ENCODE assay signal across 28 cellular contexts in the genomic region with DNA sequence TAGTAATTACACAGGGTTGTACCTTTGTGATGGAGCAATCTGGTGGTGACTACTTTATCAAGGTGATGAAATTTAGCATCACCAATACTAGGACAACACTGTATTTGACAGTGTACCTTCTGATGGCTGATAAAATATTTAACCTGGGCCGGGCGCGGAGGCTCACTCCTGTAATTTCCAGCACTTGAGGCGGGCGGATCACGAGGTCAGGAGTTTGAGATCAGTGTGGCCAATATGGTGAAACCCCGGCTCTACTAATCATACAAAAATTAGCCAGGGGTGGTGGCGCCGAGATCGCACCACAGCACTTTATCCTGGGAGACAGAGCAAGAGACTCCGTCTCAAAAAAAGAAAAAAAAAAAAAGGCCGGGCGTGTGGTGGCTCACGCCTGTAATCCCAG. TPM values are rescaled to one million over a fixed set of nuclear protein-coding genes. Genes with fewer than 3 reads are reported as not detected.
DNase-seq lines count a peak whose midpoint lies in the region; ATAC-seq and TF ChIP-seq lines count a peak whose summit lies in the region.
"Had no signal": no experiment of that assay in that cellular context is flagged by ENCODE, and none has a peak within 500 bp of the region (broad histone marks: within the 10 kb centered on the region; RNA-seq: fewer than 3 reads in every experiment).

No MANE protein-coding gene starts in this region.

- H3K27ac Mint-ChIP-seq in T-helper 2 cell treated with Interferon-gamma antibody and Interleukin-4, amounts not matched to agents 5 μg/mL and 100 μg/mL, for 36 hours = no peak overlapping the region
- H3K27ac Mint-ChIP-seq in MCF 10A (ENCODE audit: low read depth, unreplicated experiment) = no peak overlapping the region
- H3K27ac Mint-ChIP-seq in naive thymus-derived CD8-positive, alpha-beta T cell = peak overlapping the region in 4 of 10 donors; percentile 15 to 53 (median 40)

- intact Hi-C loops in MCF 10A (cut with micrococcal nuclease) = no loop called here
- intact Hi-C loops in breast epithelium (cut with DNase I; ENCODE audit: low total_unique reads) = no loop called here
- intact Hi-C loops in gastrocnemius medialis (cut with DNase I; ENCODE audit: low total_unique reads) = loop anchor here (10.0 kb wide), 1 partner anchor 79 kb away; a partner anchor contains a TSS

- H3K36me3 Mint-ChIP-seq in T-helper 2 cell treated with Interferon-gamma antibody and Interleukin-4, amounts not matched to agents 5 μg/mL and 100 μg/mL, for 36 hours (ENCODE audit: low read depth) = peaks cover 14% of the 10 kb centered on the region
- peaks cover 19% of the 10 kb centered on the region for H3K36me3 Mint-ChIP-seq in MCF 10A (ENCODE audit: insufficient read depth, unreplicated experiment)
- H3K36me3 Mint-ChIP-seq in naive thymus-derived CD8-positive, alpha-beta T cell = peaks cover 0 to 12% (median 1%) of the 10 kb centered on the region in 3 donors
- H3K36me3 Mint-ChIP-seq: IgD-negative memory B cell had no signal

- H3K4me1 ChIP-seq in breast epithelium (no peaks in the 10 kb centered on the region), gastrocnemius medialis (peaks cover 7 to 8% of the 10 kb centered on the region in 2 donors), upper lobe of left lung (peaks cover 7 to 11% (median 8%) of the 10 kb centered on the region in 4 donors)
- H3K4me1 ChIP-seq: foreskin keratinocyte had no signal

- no peaks in the 10 kb centered on the region for H3K9me3 Mint-ChIP-seq in T-helper 2 cell treated with Interferon-gamma antibody and Interleukin-4, amounts not matched to agents 5 μg/mL and 100 μg/mL, for 36 hours
- H3K9me3 Mint-ChIP-seq in MCF 10A (ENCODE audit: unreplicated experiment) = no peaks in the 10 kb centered on the region
- H3K9me3 Mint-ChIP-seq in naive thymus-derived CD8-positive, alpha-beta T cell = no peaks in the 10 kb centered on the region
- H3K9me3 Mint-ChIP-seq: IgD-negative memory B cell; stimulated activated naive CD8-positive, alpha-beta T cell treated with anti-CD3 and anti-CD28 coated beads, Interleukin-15, amount 100 ng/mL, for 72 hours had no signal

- H3K27ac ChIP-seq in breast epithelium = no peak overlapping the region
- no peak overlapping the region for H3K27ac ChIP-seq in gastrocnemius medialis
- H3K27ac ChIP-seq in upper lobe of left lung = no peak overlapping the region
- H3K27ac ChIP-seq: foreskin keratinocyte had no signal

- peak overlapping the region; percentile 29 for H3K4me3 Mint-ChIP-seq in T-helper 2 cell treated with Interferon-gamma antibody and Interleukin-4, amounts not matched to agents 5 μg/mL and 100 μg/mL, for 36 hours
- peak overlapping the region; percentile 96 for H3K4me3 Mint-ChIP-seq in MCF 10A (ENCODE audit: unreplicated experiment)
- peak overlapping the region in 6 of 10 donors; percentile 6 to 96 (median 49) for H3K4me3 Mint-ChIP-seq in naive thymus-derived CD8-positive, alpha-beta T cell

- H3K27me3 ChIP-seq in breast epithelium (no peaks in the 10 kb centered on the region), gastrocnemius medialis (no peaks in the 10 kb centered on the region), upper lobe of left lung (no peaks in the 10 kb centered on the region)
- H3K27me3 ChIP-seq: foreskin keratinocyte, hepatocyte, Peyer's patch, sigmoid colon, tibial nerve had no signal

- H3K9me3 ChIP-seq in breast epithelium (peaks cover 0 to 5% of the 10 kb centered on the region in 2 donors), gastrocnemius medialis (no peaks in the 10 kb centered on the region), upper lobe of left lung (peaks cover 0 to 4% (median 0%) of the 10 kb centered on the region in 4 donors)
- H3K9me3 ChIP-seq: left ventricle myocardium inferior, Peyer's patch, sigmoid colon, tibial nerve had no signal

- WGBS in upper lobe of left lung, 2 donors = 95 to 96% methylated on average over 7 to 14 of the region's 14 CpGs

- H3K27me3 Mint-ChIP-seq in T-helper 2 cell treated with Interferon-gamma antibody and Interleukin-4, amounts not matched to agents 5 μg/mL and 100 μg/mL, for 36 hours (ENCODE audit: low read depth) = no peaks in the 10 kb centered on the region
- no peaks in the 10 kb centered on the region for H3K27me3 Mint-ChIP-seq in MCF 10A (ENCODE audit: insufficient read depth, unreplicated experiment)
- H3K27me3 Mint-ChIP-seq in naive thymus-derived CD8-positive, alpha-beta T cell = no peaks in the 10 kb centered on the region
- H3K27me3 Mint-ChIP-seq: progenitor cell of endocrine pancreas; stimulated activated naive CD8-positive, alpha-beta T cell treated with anti-CD3 and anti-CD28 coated beads, Interleukin-15, amount 100 ng/mL, for 72 hours had no signal

- POLR2A ChIA-PET in MCF 10A (lab: Yijun Ruan, JAX) = interaction anchor here (2.6 kb wide), 1 partner anchor 109 kb away, joined by 23 read pairs; a partner anchor contains a TSS
- POLR2A ChIA-PET in naive thymus-derived CD8-positive, alpha-beta T cell (lab: Charles Lee) = no interaction called here

- in situ Hi-C loops in gastrocnemius medialis (cut with MboI; ENCODE audit: low sequenced_read_pairs in 4 of 4) = loop anchor here in 2 of 4 donors (25.0 kb wide), 1 partner anchor 102 kb away; a partner anchor contains a TSS

- DNase-seq in T-helper 2 cell treated with Interferon-gamma antibody and Interleukin-4, amounts not matched to agents 5 μg/mL and 100 μg/mL, for 36 hours (ENCODE audit: low spot score) = no peak
- DNase-seq in T-helper 2 cell (no peak), MCF 10A (ENCODE audit: unreplicated experiment) (no peak), breast epithelium (ENCODE audit: low spot score in 2 of 2) (no peak), NAMALWA (ENCODE audit: low spot score) (no peak), gastrocnemius medialis (no peak), upper lobe of left lung (no peak)
- no peak for DNase-seq in naive thymus-derived CD8-positive, alpha-beta T cell
- DNase-seq: activated CD4-positive, alpha-beta T cell treated with anti-CD3 and anti-CD28 coated beads for 4 hours; activated naive CD4-positive, alpha-beta T cell; DND-41; effector CD8-positive, alpha-beta T cell; foreskin keratinocyte; GM23248; left ventricle myocardium inferior; midbrain; NCI-H1105; NCI-H1930; NCI-H526 treated with DMSO at 0.1 percent for 48 hours; Peyer's patch; SIG-M5; sigmoid colon; stimulated activated naive CD8-positive, alpha-beta T cell treated with anti-CD3 and anti-CD28 coated beads, Interleukin-15, amount 100 ng/mL, for 72 hours had no signal

- BruUV-seq in MCF 10A (replicated peaks; lab: Mats Ljungman, UMichigan) = no TSS peak

- TF ChIP-seq CTCF in MCF 10A (IDR thresholded peaks at IDR 0.05; ENCODE audit: unreplicated experiment) = no peak
- TF ChIP-seq CTCF in breast epithelium (IDR thresholded peaks at IDR 0.05) = no peak
- TF ChIP-seq CTCF in gastrocnemius medialis (IDR thresholded peaks at IDR 0.05 in 4 of 5, conservative IDR thresholded peaks at IDR 0.05 in 1 of 5) = no peak
- TF ChIP-seq CTCF in upper lobe of left lung (IDR thresholded peaks at IDR 0.05) = no peak

- H3K4me1 Mint-ChIP-seq in T-helper 2 cell treated with Interferon-gamma antibody and Interleukin-4, amounts not matched to agents 5 μg/mL and 100 μg/mL, for 36 hours (ENCODE audit: low read depth) = peaks cover 13% of the 10 kb centered on the region
- H3K4me1 Mint-ChIP-seq in MCF 10A (ENCODE audit: insufficient read depth, unreplicated experiment) = peaks cover 5% of the 10 kb centered on the region
- peaks cover 14 to 22% (median 19%) of the 10 kb centered on the region in 4 donors for H3K4me1 Mint-ChIP-seq in naive thymus-derived CD8-positive, alpha-beta T cell

- H3K36me3 ChIP-seq in breast epithelium = no peaks in the 10 kb centered on the region
- no peaks in the 10 kb centered on the region for H3K36me3 ChIP-seq in gastrocnemius medialis
- no peaks in the 10 kb centered on the region for H3K36me3 ChIP-seq in upper lobe of left lung
- H3K36me3 ChIP-seq: left ventricle myocardium inferior, Peyer's patch, sigmoid colon, tibial nerve had no signal

- CTCF ChIA-PET in MCF 10A (lab: Yijun Ruan, JAX) = no interaction called here

- TF ChIP-seq POLR2A in breast epithelium (IDR thresholded peaks at IDR 0.05) = no peak
- no peak for TF ChIP-seq POLR2A in gastrocnemius medialis (IDR thresholded peaks at IDR 0.05)
- no peak for TF ChIP-seq POLR2A in upper lobe of left lung (IDR thresholded peaks at IDR 0.05)

- no peak for ATAC-seq in naive thymus-derived CD8-positive, alpha-beta T cell
- ATAC-seq in gastrocnemius medialis (no peak), upper lobe of left lung (ENCODE audit: low FRiP score in 2 of 2) (no peak)
- ATAC-seq: esophagus mucosa; foreskin keratinocyte; stimulated activated naive CD8-positive, alpha-beta T cell treated with anti-CD3 and anti-CD28 coated beads, Interleukin-15, amount 100 ng/mL, for 72 hours had no signal

- TF ChIP-seq EP300 in upper lobe of left lung (IDR thresholded peaks at IDR 0.05) = no peak

- H3K4me3 ChIP-seq in breast epithelium (no peak overlapping the region), gastrocnemius medialis (no peak overlapping the region), upper lobe of left lung (no peak overlapping the region)
- H3K4me3 ChIP-seq: hepatocyte, Peyer's patch, sigmoid colon had no signal

RNA-seq across cellular contexts. Expression of a gene that starts 1.9 kb away (rescaled TPM):
- total RNA-seq in MCF 10A (2022) (31.9 and 34.9 TPM in 2 replicates), breast epithelium (10 to 100 TPM; 54.4 to 71.0 (median 60.6) TPM), gastrocnemius medialis (10 to 100 TPM; 13.2 to 21.7 (median 19.1) TPM), upper lobe of left lung (100 to 1,000 TPM in 1 of 6 donors, 10 to 100 TPM in 5; 29.3 to 307 (median 55.3) TPM)
- 10 to 100 TPM; 82.0 to 84.7 TPM for total RNA-seq in naive thymus-derived CD8-positive, alpha-beta T cell
- polyA plus RNA-seq in naive thymus-derived CD8-positive, alpha-beta T cell = 10 to 100 TPM in 1 of 3 donors, 1 to 10 TPM in 2; 4.3 to 10.2 (median 9.9) TPM

Comparison
In these comparisons a context has a peak if more than half of its experiments do, and no peak if none do; other contexts are left out.
1. H3K4me3 Mint-ChIP-seq: peak in every context shown above with its lines; median percentile 96 in MCF 10A; 49 in naive thymus-derived CD8-positive, alpha-beta T cell; 29 in T-helper 2 cell treated with Interferon-gamma antibody and Interleukin-4, amounts not matched to agents 5 μg/mL and 100 μg/mL, for 36 hours.